In the genomic region with DNA sequence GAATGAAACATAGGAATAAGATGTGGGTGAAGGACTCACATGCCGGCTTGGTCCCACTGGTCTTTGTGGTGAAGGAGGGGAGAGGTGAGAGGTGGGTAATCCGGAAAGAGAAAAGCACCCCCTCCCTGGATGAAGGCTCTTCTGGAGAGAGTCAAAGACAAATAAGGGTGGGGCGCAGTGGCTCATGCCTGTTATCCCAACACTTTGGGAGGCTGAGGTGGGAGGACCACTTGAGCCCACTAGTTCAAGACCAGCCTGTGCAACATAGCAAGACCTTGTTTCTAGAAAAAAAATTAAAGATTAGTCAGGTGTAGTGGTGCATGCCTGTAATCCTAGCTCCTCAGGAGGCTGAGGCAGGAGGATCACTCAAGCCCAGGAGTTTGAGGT, we compare ENCODE assay signal across 16 cellular contexts. TPM values are rescaled to one million over a fixed set of nuclear protein-coding genes. Genes with fewer than 3 reads are reported as not detected.
DNase-seq lines count a peak whose midpoint lies in the region; ATAC-seq and FAIRE-seq lines count a peak whose summit lies in the region.
"Had no signal": no experiment of that assay in that cellular context is flagged by ENCODE, and none has a peak within 500 bp of the region (broad histone marks: within the 10 kb centered on the region; RNA-seq: fewer than 3 reads in every experiment).

No MANE protein-coding gene starts in this region.

- DNase-seq in stimulated activated CD4-positive, alpha-beta T cell treated with anti-CD3 and anti-CD28 coated beads, Interleukin-4, amount 100 ng/mL, for 4 hours = peak; percentile 43
- no peak for DNase-seq in stimulated activated CD4-positive, alpha-beta T cell treated with anti-CD3 and anti-CD28 coated beads, Interleukin-4, amount 100 ng/mL, for 24 hours
- peak; percentile 35 for DNase-seq in activated CD4-positive, alpha-beta memory T cell treated with anti-CD3 and anti-CD28 coated beads for 36 hours
- no peak for DNase-seq in effector memory CD8-positive, alpha-beta T cell
- no peak for DNase-seq in stimulated activated naive B cell treated with anti-CD40 and anti-IgM and Interleukin-4, amounts not matched to agents 10 μg/mL and 1 μg/mL and 100 μg/mL, for 72 hours
- DNase-seq in HTR-8/SVneo (ENCODE audit: insufficient read length, low spot score) (no peak), midbrain (lab: John Stamatoyannopoulos, UW) (no peak)
- DNase-seq: left ventricle myocardium inferior, NCI-H1436, SHP77 treated with DMSO at 0.1 percent for 48 hours had no signal

- H3K4me3 Mint-ChIP-seq in activated CD4-positive, alpha-beta memory T cell treated with anti-CD3 and anti-CD28 coated beads for 36 hours = peak overlapping the region; percentile 97
- H3K4me3 Mint-ChIP-seq in effector memory CD8-positive, alpha-beta T cell = peak overlapping the region; percentile 82 to 99
- H3K4me3 Mint-ChIP-seq in stimulated activated naive B cell treated with anti-CD40 and anti-IgM and Interleukin-4, amounts not matched to agents 10 μg/mL and 1 μg/mL and 100 μg/mL, for 72 hours = peak overlapping the region in 1 of 2 donors; percentile 68

- ATAC-seq in effector memory CD8-positive, alpha-beta T cell (replicated peaks) = no peak
- no peak for ATAC-seq in stimulated activated naive B cell treated with anti-CD40 and anti-IgM and Interleukin-4, amounts not matched to agents 10 μg/mL and 1 μg/mL and 100 μg/mL, for 72 hours (replicated peaks)
- ATAC-seq in GM19452 (IDR thresholded peaks at IDR 0.05; ENCODE audit: unreplicated experiment) = no peak

- POLR2A ChIA-PET in activated CD4-positive, alpha-beta memory T cell treated with anti-CD3 and anti-CD28 coated beads for 36 hours (lab: Charles Lee) = interaction anchor here (2.1 to 18.2 kb wide), 6 partner anchors 4 to 38 kb away, joined by 6 to 259 read pairs (median 174); a partner anchor contains a TSS

- H3K27me3 Mint-ChIP-seq in activated CD4-positive, alpha-beta memory T cell treated with anti-CD3 and anti-CD28 coated beads for 36 hours = peaks cover 2% of the 10 kb centered on the region
- H3K27me3 Mint-ChIP-seq in effector memory CD8-positive, alpha-beta T cell = no peaks in the 10 kb centered on the region
- no peaks in the 10 kb centered on the region for H3K27me3 Mint-ChIP-seq in stimulated activated naive B cell treated with anti-CD40 and anti-IgM and Interleukin-4, amounts not matched to agents 10 μg/mL and 1 μg/mL and 100 μg/mL, for 72 hours

- no peaks in the 10 kb centered on the region for H3K9me3 Mint-ChIP-seq in activated CD4-positive, alpha-beta memory T cell treated with anti-CD3 and anti-CD28 coated beads for 36 hours
- H3K9me3 Mint-ChIP-seq in effector memory CD8-positive, alpha-beta T cell = no peaks in the 10 kb centered on the region
- no peaks in the 10 kb centered on the region for H3K9me3 Mint-ChIP-seq in stimulated activated naive B cell treated with anti-CD40 and anti-IgM and Interleukin-4, amounts not matched to agents 10 μg/mL and 1 μg/mL and 100 μg/mL, for 72 hours

- intact Hi-C loops in activated CD4-positive, alpha-beta memory T cell treated with anti-CD3 and anti-CD28 coated beads for 36 hours (cut with micrococcal nuclease) = loop anchor here (1.0 to 10.0 kb wide), 4 partner anchors 11 to 1276 kb away; a partner anchor contains a TSS

- CTCF ChIA-PET in activated CD4-positive, alpha-beta memory T cell treated with anti-CD3 and anti-CD28 coated beads for 36 hours (lab: Charles Lee) = interaction anchor here (9.1 to 28.8 kb wide), 3 partner anchors 9 to 27 kb away, joined by 95 to 1658 read pairs (median 740); a partner anchor contains a TSS

- peaks cover 45% of the 10 kb centered on the region for H3K4me1 Mint-ChIP-seq in activated CD4-positive, alpha-beta memory T cell treated with anti-CD3 and anti-CD28 coated beads for 36 hours (ENCODE audit: low read depth)
- peaks cover 72 to 83% of the 10 kb centered on the region in 2 donors for H3K4me1 Mint-ChIP-seq in effector memory CD8-positive, alpha-beta T cell (ENCODE audit: low read depth in 2 of 2)
- H3K4me1 Mint-ChIP-seq in stimulated activated naive B cell treated with anti-CD40 and anti-IgM and Interleukin-4, amounts not matched to agents 10 μg/mL and 1 μg/mL and 100 μg/mL, for 72 hours = peaks cover 59 to 88% of the 10 kb centered on the region in 2 donors

- peaks cover 60% of the 10 kb centered on the region for H3K36me3 Mint-ChIP-seq in activated CD4-positive, alpha-beta memory T cell treated with anti-CD3 and anti-CD28 coated beads for 36 hours
- H3K36me3 Mint-ChIP-seq in effector memory CD8-positive, alpha-beta T cell (ENCODE audit: insufficient read depth) = peaks cover 62% of the 10 kb centered on the region
- peaks cover 34 to 43% of the 10 kb centered on the region in 2 donors for H3K36me3 Mint-ChIP-seq in stimulated activated naive B cell treated with anti-CD40 and anti-IgM and Interleukin-4, amounts not matched to agents 10 μg/mL and 1 μg/mL and 100 μg/mL, for 72 hours

- peak overlapping the region; percentile 92 for H3K27ac Mint-ChIP-seq in activated CD4-positive, alpha-beta memory T cell treated with anti-CD3 and anti-CD28 coated beads for 36 hours
- H3K27ac Mint-ChIP-seq in effector memory CD8-positive, alpha-beta T cell = peak overlapping the region; percentile 98 to 99
- peak overlapping the region; percentile 25 for H3K27ac Mint-ChIP-seq in stimulated activated naive B cell treated with anti-CD40 and anti-IgM and Interleukin-4, amounts not matched to agents 10 μg/mL and 1 μg/mL and 100 μg/mL, for 72 hours
- H3K27ac Mint-ChIP-seq: progenitor cell of endocrine pancreas had no signal

- no peak for FAIRE-seq in HTR-8/SVneo (lab: Jason Lieb, UNC)
- FAIRE-seq: GM19239 had no signal

RNA-seq across cellular contexts. Expression of a gene that starts 3.1 kb away (rescaled TPM):
- total RNA-seq in activated CD4-positive, alpha-beta memory T cell treated with anti-CD3 and anti-CD28 coated beads for 36 hours = 100 to 1,000 TPM; 161 to 164 TPM
- total RNA-seq: cardiac muscle cell, smooth muscle cell, suprapubic skin had no signal

RNA-seq across cellular contexts. Expression of a gene that starts 3.7 kb away (rescaled TPM):
- total RNA-seq in activated CD4-positive, alpha-beta memory T cell treated with anti-CD3 and anti-CD28 coated beads for 36 hours = 100 to 1,000 TPM; 165 to 167 TPM
- total RNA-seq: cardiac muscle cell, progenitor cell of endocrine pancreas had no signal

RNA-seq across cellular contexts. Expression of a gene that starts 7.0 kb away (rescaled TPM):
- total RNA-seq in activated CD4-positive, alpha-beta memory T cell treated with anti-CD3 and anti-CD28 coated beads for 36 hours = 10 to 100 TPM; 15.7 to 16.9 TPM
- total RNA-seq: cardiac muscle cell, progenitor cell of endocrine pancreas, smooth muscle cell had no signal

RNA-seq across cellular contexts. Expression of a gene that starts 7.0 kb away (rescaled TPM):
- 100 to 1,000 TPM; 696 to 733 TPM for total RNA-seq in activated CD4-positive, alpha-beta memory T cell treated with anti-CD3 and anti-CD28 coated beads for 36 hours
- total RNA-seq: cardiac muscle cell, left ventricle myocardium inferior, progenitor cell of endocrine pancreas, smooth muscle cell had no signal

RNA-seq across cellular contexts. Expression of a gene that starts 13.7 kb away (rescaled TPM):
- total RNA-seq in activated CD4-positive, alpha-beta memory T cell treated with anti-CD3 and anti-CD28 coated beads for 36 hours = 10 to 100 TPM; 11.7 to 12.2 TPM
- total RNA-seq: cardiac muscle cell, left ventricle myocardium inferior, progenitor cell of endocrine pancreas, smooth muscle cell, suprapubic skin had no signal

Comparison
In these comparisons a context has a peak if more than half of its experiments do, and no peak if none do; other contexts are left out.
1. DNase-seq: peak in stimulated activated CD4-positive, alpha-beta T cell treated with anti-CD3 and anti-CD28 coated beads, Interleukin-4, amount 100 ng/mL, for 4 hours (2 of 2) and activated CD4-positive, alpha-beta memory T cell treated with anti-CD3 and anti-CD28 coated beads for 36 hours (single experiment); none in stimulated activated CD4-positive, alpha-beta T cell treated with anti-CD3 and anti-CD28 coated beads, Interleukin-4, amount 100 ng/mL, for 24 hours (single experiment), effector memory CD8-positive, alpha-beta T cell (0 of 3), stimulated activated naive B cell treated with anti-CD40 and anti-IgM and Interleukin-4, amounts not matched to agents 10 μg/mL and 1 μg/mL and 100 μg/mL, for 72 hours (single experiment), HTR-8/SVneo (single experiment) and midbrain (single experiment).
2. H3K27ac Mint-ChIP-seq: peak in every context shown above with its lines; median percentile 98 in effector memory CD8-positive, alpha-beta T cell; 92 in activated CD4-positive, alpha-beta memory T cell treated with anti-CD3 and anti-CD28 coated beads for 36 hours; 25 in stimulated activated naive B cell treated with anti-CD40 and anti-IgM and Interleukin-4, amounts not matched to agents 10 μg/mL and 1 μg/mL and 100 μg/mL, for 72 hours.